8 cellular contexts compared by ENCODE assay signal in genomic region chr4:153528705-153529493, GRCh38.
DNase-seq lines count a peak whose midpoint lies in the region; ATAC-seq and TF ChIP-seq lines count a peak whose summit lies in the region.

No MANE protein-coding gene starts in this region.

- H3K4me1 Mint-ChIP-seq in activated naive CD4-positive, alpha-beta T cell treated with anti-CD3 and anti-CD28 coated beads, Interleukin-2, amount 50 U/mL, for 24 hours, result peaks cover 96% of the 10 kb centered on the region
- peaks cover 37% of the 10 kb centered on the region for H3K4me1 Mint-ChIP-seq in WTC11

- H3K4me1 ChIP-seq in tibial artery, result peaks cover 0 to 79% (median 56%) of the 10 kb centered on the region in 4 donors

- no peaks in the 10 kb centered on the region for H3K27me3 ChIP-seq in tibial artery

- no peaks in the 10 kb centered on the region for H3K9me3 Mint-ChIP-seq in activated naive CD4-positive, alpha-beta T cell treated with anti-CD3 and anti-CD28 coated beads, Interleukin-2, amount 50 U/mL, for 24 hours
- H3K9me3 Mint-ChIP-seq in WTC11, result peaks cover 4% of the 10 kb centered on the region

- H3K4me3 ChIP-seq in tibial artery, result no peak overlapping the region

- H3K9me3 ChIP-seq in tibial artery, result no peaks in the 10 kb centered on the region

- POLR2A ChIA-PET in WTC11 (lab: Charles Lee), result no interaction called here

- H3K27ac Mint-ChIP-seq in activated naive CD4-positive, alpha-beta T cell treated with anti-CD3 and anti-CD28 coated beads, Interleukin-2, amount 50 U/mL, for 24 hours, result peak overlapping the region; percentile 98
- 0 out of 2 replicates have a peak overlapping the region, but pooled peaks have one; percentile 31 for H3K27ac Mint-ChIP-seq in WTC11

- peak; percentile 54 for ATAC-seq in HG03045 (IDR thresholded peaks at IDR 0.05; ENCODE audit: unreplicated experiment)
- ATAC-seq in WTC11, result no peak
- ATAC-seq in left lobe of liver, result no peak

- no peaks in the 10 kb centered on the region for H3K36me3 ChIP-seq in tibial artery

- H3K27ac ChIP-seq in tibial artery, result peak overlapping the region; percentile 48 to 52

- TF ChIP-seq CTCF in WTC11 (IDR thresholded peaks at IDR 0.05), result no peak
- no peak for TF ChIP-seq CTCF in tibial artery (IDR thresholded peaks at IDR 0.05)

- intact Hi-C loops in tibial artery (cut with DNase I; ENCODE audit: low total_unique reads), result no loop called here

- DNase-seq in activated naive CD4-positive, alpha-beta T cell treated with anti-CD3 and anti-CD28 coated beads, Interleukin-2, amount 50 U/mL, for 16 hours, result no peak
- no peak for DNase-seq in WTC11 (ENCODE audit: low spot score)
- DNase-seq in tibial artery, result no peak
- DNase-seq in NCI-H446 (lab: John Stamatoyannopoulos, UW), result no peak
- DNase-seq in left lobe of liver (ENCODE audit: low spot score), result no peak
- no peak for DNase-seq in NCI-H187 (lab: John Stamatoyannopoulos, UW)

- H3K4me3 Mint-ChIP-seq in activated naive CD4-positive, alpha-beta T cell treated with anti-CD3 and anti-CD28 coated beads, Interleukin-2, amount 50 U/mL, for 24 hours, result peak overlapping the region; percentile 81
- H3K4me3 Mint-ChIP-seq in WTC11, result no peak overlapping the region

- no peaks in the 10 kb centered on the region for H3K27me3 Mint-ChIP-seq in activated naive CD4-positive, alpha-beta T cell treated with anti-CD3 and anti-CD28 coated beads, Interleukin-2, amount 50 U/mL, for 24 hours
- no peaks in the 10 kb centered on the region for H3K27me3 Mint-ChIP-seq in WTC11 (ENCODE audit: low read depth)

- peaks cover 18% of the 10 kb centered on the region for H3K36me3 Mint-ChIP-seq in activated naive CD4-positive, alpha-beta T cell treated with anti-CD3 and anti-CD28 coated beads, Interleukin-2, amount 50 U/mL, for 24 hours
- peaks cover 6% of the 10 kb centered on the region for H3K36me3 Mint-ChIP-seq in WTC11

- CTCF ChIA-PET in WTC11 (lab: Charles Lee), result no interaction called here

TF ChIP-seq in WTC11, 78 proteins besides CTCF, POLR2A, EP300 and RAD21 (continues in another document):
- TF ChIP-seq TCF7 (CRISPR knock-in tag; IDR thresholded peaks at IDR 0.05; ENCODE audit: low read depth), result no peak
- no peak for TF ChIP-seq SMAD4 (CRISPR knock-in tag; IDR thresholded peaks at IDR 0.05)
- TF ChIP-seq GRHL2 (CRISPR knock-in tag; IDR thresholded peaks at IDR 0.05; ENCODE audit: insufficient replicate concordance, severe bottlenecking), result no peak
- no peak for TF ChIP-seq ZNF317 (CRISPR knock-in tag; IDR thresholded peaks at IDR 0.05; ENCODE audit: borderline replicate concordance, low read depth)
- TF ChIP-seq OVOL2 (CRISPR knock-in tag; IDR thresholded peaks at IDR 0.05; ENCODE audit: borderline replicate concordance), result no peak
- no peak for TF ChIP-seq AFF4 (CRISPR knock-in tag; IDR thresholded peaks at IDR 0.05; ENCODE audit: borderline replicate concordance)
- TF ChIP-seq E2F5 (CRISPR knock-in tag; IDR thresholded peaks at IDR 0.05), result no peak
- TF ChIP-seq ARID4B (CRISPR knock-in tag; IDR thresholded peaks at IDR 0.05; ENCODE audit: borderline replicate concordance), result no peak
- TF ChIP-seq ZNF671 (CRISPR knock-in tag; IDR thresholded peaks at IDR 0.05), result no peak
- no peak for TF ChIP-seq ESRRA (CRISPR knock-in tag; IDR thresholded peaks at IDR 0.05; ENCODE audit: borderline replicate concordance)
- TF ChIP-seq MAX (CRISPR knock-in tag; IDR thresholded peaks at IDR 0.05), result no peak
- TF ChIP-seq AR (CRISPR knock-in tag; IDR thresholded peaks at IDR 0.05), result no peak
- no peak for TF ChIP-seq NFE2L1 (CRISPR knock-in tag; IDR thresholded peaks at IDR 0.05)
- no peak for TF ChIP-seq MYBL2 (CRISPR knock-in tag; IDR thresholded peaks at IDR 0.05)
- no peak for TF ChIP-seq ZNF232 (CRISPR knock-in tag; IDR thresholded peaks at IDR 0.05)
